ENCODE assay signal across 1 cellular context in genomic region chr22:42271191-42271813, GRCh38.
TF ChIP-seq lines count a peak whose summit lies in the region.

No MANE protein-coding gene starts in this region.

TF ChIP-seq in GM23338, 12 proteins besides CTCF, POLR2A, EP300 and RAD21 (continued from another document):
- TF ChIP-seq ZNF462 (CRISPR knock-in tag; IDR thresholded peaks at IDR 0.05) (no peak), STAT1 (IDR thresholded peaks at IDR 0.05; ENCODE audit: unreplicated experiment) (no peak), JUNB (IDR thresholded peaks at IDR 0.05; ENCODE audit: unreplicated experiment) (no peak), ZNF114 (CRISPR knock-in tag; IDR thresholded peaks at IDR 0.05) (no peak), EZH2phosphoT487 (IDR thresholded peaks at IDR 0.05; ENCODE audit: unreplicated experiment) (no peak), EZH2 (IDR thresholded peaks at IDR 0.05; ENCODE audit: low read depth, unreplicated experiment) (no peak)
